18 cellular contexts compared by ENCODE assay signal in the genomic region with DNA sequence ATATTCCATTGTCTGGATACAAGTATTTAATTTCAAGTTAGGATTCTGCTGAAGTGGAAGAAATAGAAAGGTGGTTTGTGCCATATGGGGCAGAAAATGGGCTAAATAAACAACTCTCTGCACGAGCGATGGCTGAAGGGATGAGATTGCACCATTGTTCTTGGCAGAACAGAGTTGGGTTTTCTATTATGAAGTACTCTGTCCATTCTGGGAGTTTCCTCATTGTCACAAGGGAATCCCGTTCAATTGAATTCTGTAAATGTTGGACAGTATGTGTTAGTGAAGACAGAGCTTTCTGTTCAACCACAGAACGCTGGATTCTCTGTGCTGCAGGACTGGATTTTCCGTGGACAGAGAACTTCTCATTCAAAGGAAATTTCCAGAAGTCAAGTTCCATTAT.
DNase-seq lines count a peak whose midpoint lies in the region; ATAC-seq and TF ChIP-seq lines count a peak whose summit lies in the region.
"Had no signal": no experiment of that assay in that cellular context is flagged by ENCODE, and none has a peak within 500 bp of the region (broad histone marks: within the 10 kb centered on the region; RNA-seq: fewer than 3 reads in every experiment).

No MANE protein-coding gene starts in this region.

- H3K4me1 ChIP-seq in left lung (no peaks in the 10 kb centered on the region), Caco-2 (no peaks in the 10 kb centered on the region)
- H3K4me1 ChIP-seq: BLaER1 had no signal

- no peak overlapping the region for H3K4me3 Mint-ChIP-seq in Caco-2 (ENCODE audit: unreplicated experiment)
- H3K4me3 Mint-ChIP-seq: CD14-positive monocyte; CD4-positive, alpha-beta memory T cell; HFFc6 had no signal

- H3K36me3 ChIP-seq in left lung (no peaks in the 10 kb centered on the region), Caco-2 (ENCODE audit: control insufficient read depth, insufficient read depth, low read length) (no peaks in the 10 kb centered on the region; the same call in 1 of the 2 replicates)
- H3K36me3 ChIP-seq: BLaER1 had no signal

- no peak overlapping the region for H3K27ac Mint-ChIP-seq in Caco-2 (ENCODE audit: unreplicated experiment)
- H3K27ac Mint-ChIP-seq: CD14-positive monocyte; CD4-positive, alpha-beta memory T cell; HFFc6 had no signal

- no peaks in the 10 kb centered on the region for H3K27me3 Mint-ChIP-seq in Caco-2 (ENCODE audit: insufficient read depth, unreplicated experiment)
- H3K27me3 Mint-ChIP-seq: CD4-positive, alpha-beta memory T cell had no signal

- no peaks in the 10 kb centered on the region for H3K36me3 Mint-ChIP-seq in Caco-2 (ENCODE audit: insufficient read depth, unreplicated experiment)
- H3K36me3 Mint-ChIP-seq: CD14-positive monocyte; CD4-positive, alpha-beta memory T cell had no signal

- CTCF ChIA-PET in Caco-2 (lab: Charles Lee) = no interaction called here

- TF ChIP-seq CTCF in left lung (IDR thresholded peaks at IDR 0.05) = no peak
- TF ChIP-seq CTCF in Caco-2 (IDR thresholded peaks at IDR 0.05; ENCODE audit: insufficient read depth in 1 of 2, low read depth in 1 of 2, low read length in 1 of 2, severe bottlenecking in 1 of 2, unreplicated experiment in 1 of 2) = no peak

- H3K4me1 Mint-ChIP-seq in Caco-2 (ENCODE audit: low read depth, unreplicated experiment) = peaks cover 11% of the 10 kb centered on the region
- H3K4me1 Mint-ChIP-seq: CD14-positive monocyte; CD4-positive, alpha-beta memory T cell had no signal

- no TSS peak for BruUV-seq in Caco-2 (replicated peaks; lab: Mats Ljungman, UMichigan)

- peaks cover 0 to 18% of the 10 kb centered on the region in 2 donors for H3K9me3 ChIP-seq in left lung
- peaks cover 3% of the 10 kb centered on the region; the same call in 1 of the 2 replicates for H3K9me3 ChIP-seq in Caco-2

- H3K27me3 ChIP-seq in left lung = no peaks in the 10 kb centered on the region
- H3K27me3 ChIP-seq in Caco-2 (replicated peaks; ENCODE audit: control insufficient read depth, insufficient read depth, low read length) = no peaks in the 10 kb centered on the region
- H3K27me3 ChIP-seq: BLaER1 had no signal

- ATAC-seq in Right ventricle myocardium inferior (peak; percentile 34), left ventricle myocardium superior (no peak), left lung (peak; percentile 21), sciatic nerve (peak; percentile 80), GM21786 (IDR thresholded peaks at IDR 0.05; ENCODE audit: unreplicated experiment) (no peak)
- ATAC-seq: HCT116 had no signal

- H3K9me3 Mint-ChIP-seq in Caco-2 (ENCODE audit: unreplicated experiment) = peaks cover 25% of the 10 kb centered on the region

- no peak overlapping the region for H3K27ac ChIP-seq in left lung
- no peak overlapping the region for H3K27ac ChIP-seq in caudate nucleus (ENCODE audit: low read depth, low read length)
- H3K27ac ChIP-seq: BLaER1 had no signal

- intact Hi-C loops in Right ventricle myocardium inferior (cut with DNase I) = no loop called here
- intact Hi-C loops in left ventricle myocardium superior (cut with micrococcal nuclease) = no loop called here
- intact Hi-C loops in left lung (cut with DNase I) = no loop called here
- intact Hi-C loops in sciatic nerve (cut with DNase I) = no loop called here
- intact Hi-C loops in Caco-2 (cut with micrococcal nuclease; ENCODE audit: unreplicated experiment) = no loop called here

- POLR2A ChIA-PET in Caco-2 (lab: Charles Lee) = no interaction called here

- DNase-seq in Right ventricle myocardium inferior (ENCODE audit: missing footprints) (no peak), left ventricle myocardium superior (no peak), left lung (no peak), sciatic nerve (ENCODE audit: low spot score) (no peak), Caco-2 (no peak), caudate nucleus (lab: John Stamatoyannopoulos, UW) (no peak)
- DNase-seq: 8988T; Calu3; CD4-positive, alpha-beta memory T cell; DMS79 treated with DMSO at 0.1 percent for 48 hours; GF-D8; GOT3; H7 had no signal

- no peak overlapping the region for H3K4me3 ChIP-seq in left lung
- no peak overlapping the region for H3K4me3 ChIP-seq in Caco-2 (ENCODE audit: low read depth, low read length)
- H3K4me3 ChIP-seq: BLaER1 had no signal

Comparison
In these comparisons a context has a peak if more than half of its experiments do, and no peak if none do; other contexts are left out.
1. ATAC-seq: peak in Right ventricle myocardium inferior (single experiment), left lung (single experiment) and sciatic nerve (single experiment); none in left ventricle myocardium superior (single experiment) and GM21786 (single experiment).